ENCODE assay signal across 21 cellular contexts in the genomic region with DNA sequence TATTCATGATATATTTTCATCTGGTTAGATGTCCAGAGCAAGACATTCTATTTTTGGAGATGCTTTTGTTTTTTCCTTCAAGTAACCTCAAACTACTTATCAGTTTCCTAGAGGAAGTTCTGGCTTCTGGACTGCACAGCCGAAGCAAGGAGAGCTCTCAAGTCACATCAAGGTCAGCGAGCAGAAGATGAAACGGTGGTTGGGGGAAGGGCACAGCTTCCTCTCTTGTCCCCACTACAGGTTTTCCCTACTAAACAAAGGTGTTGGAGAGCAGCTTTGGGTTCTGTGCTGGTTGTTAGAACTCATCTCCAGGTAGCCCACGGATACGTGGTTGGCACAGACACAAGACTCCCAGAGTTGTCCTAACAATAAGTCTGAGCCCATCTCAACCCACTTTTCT. TPM values are rescaled to one million over a fixed set of nuclear protein-coding genes. Genes with fewer than 3 reads are reported as not detected.
DNase-seq lines count a peak whose midpoint lies in the region; ATAC-seq, FAIRE-seq and TF ChIP-seq lines count a peak whose summit lies in the region.
"Had no signal": no experiment of that assay in that cellular context is flagged by ENCODE, and none has a peak within 500 bp of the region (broad histone marks: within the 10 kb centered on the region; RNA-seq: fewer than 3 reads in every experiment).

No MANE protein-coding gene starts in this region.

- H3K27ac Mint-ChIP-seq in CD4-positive, alpha-beta memory T cell = peak overlapping the region; percentile 61 to 93 (median 74)
- H3K27ac Mint-ChIP-seq: activated T-helper 1 cell treated with anti-CD3 and anti-CD28 coated beads, Interleukin-12 subunit alpha, Interleukin-12 subunit beta, Interleukin-2, Interleukin-4 antibody, amounts not matched to agents 30 ng/mL and 10 ng/mL and 1 ng/mL, durations not matched to agents 14 hours and 24 hours and 36 hours; neural progenitor cell; stimulated activated naive CD8-positive, alpha-beta T cell treated with anti-CD3 and anti-CD28 coated beads, Interleukin-15, Interleukin-2, amounts not matched to agents 100 ng/mL and 50 ng/mL, for 24 hours had no signal

- H3K36me3 Mint-ChIP-seq in CD4-positive, alpha-beta memory T cell = peaks cover 3 to 5% of the 10 kb centered on the region in 2 donors

- CTCF ChIA-PET in CD4-positive, alpha-beta memory T cell (lab: Charles Lee; ENCODE audit: partially characterized antibody) = interaction anchor here (2.2 kb wide), 1 partner anchor 21 kb away, joined by 6 read pairs; no protein-coding TSS in a partner anchor
- CTCF ChIA-PET in endothelial cell of umbilical vein (lab: Charles Lee) = interaction anchor here (1.1 to 2.3 kb wide), 2 partner anchors 24 to 46 kb away, joined by 3 to 5 read pairs; no protein-coding TSS in a partner anchor

- H3K9me3 ChIP-seq in BLaER1 treated with 17β-estradiol and CSF1 and Interleukin-3, amounts not matched to agents 10 nM and 100 nM (replicated peaks in 1 of 11) = no peaks in the 10 kb centered on the region
- H3K9me3 ChIP-seq in CD4-positive, alpha-beta memory T cell (ENCODE audit: control insufficient read depth in 1 of 2, low read length in 2 of 2) = no peaks in the 10 kb centered on the region
- H3K9me3 ChIP-seq in endothelial cell of umbilical vein (replicated peaks; ENCODE audit: control insufficient read depth, insufficient read depth, low read length) = no peaks in the 10 kb centered on the region
- H3K9me3 ChIP-seq: colonic mucosa, transverse colon had no signal

- no peak for TF ChIP-seq CTCF in endothelial cell of umbilical vein (IDR thresholded peaks at IDR 0.05; ENCODE audit: extremely low read depth in 1 of 2, insufficient read depth in 1 of 2, low read depth in 1 of 2, low read length in 2 of 2)

- no peaks in the 10 kb centered on the region for H3K79me2 ChIP-seq in endothelial cell of umbilical vein (ENCODE audit: control insufficient read depth, insufficient read depth, low read length)

- no peaks in the 10 kb centered on the region for H3K27me3 ChIP-seq in BLaER1 treated with 17β-estradiol and CSF1 and Interleukin-3, amounts not matched to agents 10 nM and 100 nM
- H3K27me3 ChIP-seq in CD4-positive, alpha-beta memory T cell (ENCODE audit: insufficient read depth, low read length) = no peaks in the 10 kb centered on the region
- no peaks in the 10 kb centered on the region for H3K27me3 ChIP-seq in endothelial cell of umbilical vein (ENCODE audit: control insufficient read depth in 2 of 2, insufficient read depth in 2 of 2, low read length in 2 of 2)
- H3K27me3 ChIP-seq: neural progenitor cell had no signal

- H3K36me3 ChIP-seq in BLaER1 treated with 17β-estradiol and CSF1 and Interleukin-3, amounts not matched to agents 10 nM and 100 nM = 0 out of 22 replicates have a peak, but pooled peaks cover 0 to 5% (median 0%) of the 10 kb centered on the region in 11 experiments
- H3K36me3 ChIP-seq in CD4-positive, alpha-beta memory T cell (ENCODE audit: insufficient read depth, low read length) = no peaks in the 10 kb centered on the region
- no peaks in the 10 kb centered on the region for H3K36me3 ChIP-seq in endothelial cell of umbilical vein (ENCODE audit: control insufficient read depth in 2 of 2, extremely low read depth in 1 of 2, insufficient read depth in 2 of 2, low read length in 2 of 2)
- H3K36me3 ChIP-seq: colonic mucosa, neural progenitor cell, transverse colon had no signal

- no peak for TF ChIP-seq POLR2A in endothelial cell of umbilical vein (IDR thresholded peaks at IDR 0.05; ENCODE audit: low read depth, low read length)

- H4K20me1 ChIP-seq in BLaER1 treated with 17β-estradiol and CSF1 and Interleukin-3, amounts not matched to agents 10 nM and 100 nM = no peaks in the 10 kb centered on the region
- H4K20me1 ChIP-seq in endothelial cell of umbilical vein (replicated peaks; ENCODE audit: control insufficient read depth, extremely low read depth, insufficient read depth, low read length) = no peaks in the 10 kb centered on the region

- peak overlapping the region in 6 of 8 donors; percentile 17 to 83 (median 68) for H3K4me3 Mint-ChIP-seq in CD4-positive, alpha-beta memory T cell
- H3K4me3 Mint-ChIP-seq: activated T-helper 1 cell treated with anti-CD3 and anti-CD28 coated beads, Interleukin-12 subunit alpha, Interleukin-12 subunit beta, Interleukin-2, Interleukin-4 antibody, amounts not matched to agents 30 ng/mL and 10 ng/mL and 1 ng/mL, durations not matched to agents 14 hours and 24 hours and 36 hours; neural progenitor cell; stimulated activated naive CD8-positive, alpha-beta T cell treated with anti-CD3 and anti-CD28 coated beads, Interleukin-15, Interleukin-2, amounts not matched to agents 100 ng/mL and 50 ng/mL, for 24 hours had no signal

- no peak overlapping the region for H2AFZ ChIP-seq in endothelial cell of umbilical vein (ENCODE audit: low read depth, low read length)
- H2AFZ ChIP-seq: neural progenitor cell had no signal

- FAIRE-seq in endothelial cell of umbilical vein (lab: Jason Lieb, UNC) = peak; percentile 76

- dilution Hi-C loops in endothelial cell of umbilical vein (cut with MboI; ENCODE audit: extremely low pct_ligation_motif_present, low sequenced_read_pairs) = no loop called here

- H3K27ac ChIP-seq in BLaER1 treated with 17β-estradiol and CSF1 and Interleukin-3, amounts not matched to agents 10 nM and 100 nM = peak overlapping the region in 7 of 11 experiments; percentile 10 to 54 (median 32); a peak in 9 of 22 replicates
- no peak overlapping the region for H3K27ac ChIP-seq in CD4-positive, alpha-beta memory T cell (ENCODE audit: low read depth, low read length)
- no peak overlapping the region for H3K27ac ChIP-seq in endothelial cell of umbilical vein (ENCODE audit: insufficient read depth, low read depth, low read length)
- H3K27ac ChIP-seq: colonic mucosa, neural progenitor cell, transverse colon had no signal

- peak overlapping the region in 4 of 10 experiments; percentile 0 to 23 (median 12); a peak in 3 of 20 replicates for H3K4me3 ChIP-seq in BLaER1 treated with 17β-estradiol and CSF1 and Interleukin-3, amounts not matched to agents 10 nM and 100 nM
- no peak overlapping the region for H3K4me3 ChIP-seq in CD4-positive, alpha-beta memory T cell (ENCODE audit: low read length in 2 of 2)
- H3K4me3 ChIP-seq in endothelial cell of umbilical vein (replicated peaks in 1 of 3; ENCODE audit: insufficient read depth in 1 of 3, low read depth in 1 of 3, low read length in 3 of 3) = no peak overlapping the region
- H3K4me3 ChIP-seq: colonic mucosa, neural progenitor cell, transverse colon had no signal

- peak overlapping the region; percentile 64 to 91 (median 85) for H3K4me2 ChIP-seq in BLaER1 treated with 17β-estradiol and CSF1 and Interleukin-3, amounts not matched to agents 10 nM and 100 nM
- peak overlapping the region; percentile 48 for H3K4me2 ChIP-seq in endothelial cell of umbilical vein (ENCODE audit: insufficient read depth, low read length)
- H3K4me2 ChIP-seq: neural progenitor cell had no signal

- no peak for DNase-seq in CD4-positive, alpha-beta memory T cell
- peak; percentile 70 for DNase-seq in SKM-1 treated with dmso at 0.1 percent for 144 hours (lab: John Stamatoyannopoulos, UW; ENCODE audit: unreplicated experiment)
- DNase-seq in endothelial cell of umbilical vein (ENCODE audit: low read depth, low spot score) = peak; percentile 48
- DNase-seq in activated CD4-positive, CD25-positive, alpha-beta regulatory T cell (lab: John Stamatoyannopoulos, UW) = no peak
- no peak for DNase-seq in stimulated activated naive CD8-positive, alpha-beta T cell treated with anti-CD3 and anti-CD28 coated beads, Interleukin-15, Interleukin-2, amounts not matched to agents 100 U/mL and 50 U/mL, for 24 hours
- no peak for DNase-seq in NCI-H2171 (lab: John Stamatoyannopoulos, UW)
- DNase-seq: activated CD8-positive, alpha-beta memory T cell treated with anti-CD3 and anti-CD28 coated beads for 24 hours; colonic mucosa; left colon; midbrain; NCI-H1436 treated with DMSO at 0.1 percent for 48 hours; NCI-H774; Right ventricle myocardium superior; stimulated activated CD4-positive, alpha-beta T cell treated with anti-CD3 and anti-CD28 coated beads, Interleukin-2, amount 100 ng/mL, for 24 hours; transverse colon had no signal

- H3K9me3 Mint-ChIP-seq in CD4-positive, alpha-beta memory T cell = peaks cover 0 to 2% (median 0%) of the 10 kb centered on the region in 8 donors
- H3K9me3 Mint-ChIP-seq: activated T-helper 1 cell treated with anti-CD3 and anti-CD28 coated beads, Interleukin-12 subunit alpha, Interleukin-12 subunit beta, Interleukin-2, Interleukin-4 antibody, amounts not matched to agents 30 ng/mL and 10 ng/mL and 1 ng/mL, durations not matched to agents 14 hours and 24 hours and 36 hours; neural progenitor cell; stimulated activated naive CD8-positive, alpha-beta T cell treated with anti-CD3 and anti-CD28 coated beads, Interleukin-15, Interleukin-2, amounts not matched to agents 100 ng/mL and 50 ng/mL, for 24 hours had no signal

- H3K9me1 ChIP-seq in endothelial cell of umbilical vein (replicated peaks; ENCODE audit: control insufficient read depth, extremely low read depth, insufficient read depth, low read length) = no peaks in the 10 kb centered on the region

- no peak for ATAC-seq in stimulated activated naive CD8-positive, alpha-beta T cell treated with anti-CD3 and anti-CD28 coated beads, Interleukin-15, Interleukin-2, amounts not matched to agents 100 U/mL and 50 U/mL, for 24 hours
- ATAC-seq: activated CD4-positive, CD25-positive, alpha-beta regulatory T cell treated with anti-CD3 and anti-CD28 coated beads, Interleukin-2, amount 50 U/mL, for 24 hours; HCT116; left colon had no signal

- intact Hi-C loops in CD4-positive, alpha-beta memory T cell (cut with micrococcal nuclease) = no loop called here
- intact Hi-C loops in endothelial cell of umbilical vein (cut with micrococcal nuclease) = no loop called here

- BruUV-seq in endothelial cell of umbilical vein (replicated peaks; lab: Mats Ljungman, UMichigan) = no TSS peak

- no peaks in the 10 kb centered on the region for H3K27me3 Mint-ChIP-seq in CD4-positive, alpha-beta memory T cell
- H3K27me3 Mint-ChIP-seq: stimulated activated naive CD8-positive, alpha-beta T cell treated with anti-CD3 and anti-CD28 coated beads, Interleukin-15, Interleukin-2, amounts not matched to agents 100 ng/mL and 50 ng/mL, for 24 hours had no signal

- H3K4me1 ChIP-seq in BLaER1 treated with 17β-estradiol and CSF1 and Interleukin-3, amounts not matched to agents 10 nM and 100 nM = peaks cover 42 to 77% (median 58%) of the 10 kb centered on the region in 10 experiments
- peaks cover 26% of the 10 kb centered on the region for H3K4me1 ChIP-seq in CD4-positive, alpha-beta memory T cell (ENCODE audit: insufficient read depth, low read length)
- H3K4me1 ChIP-seq in endothelial cell of umbilical vein (ENCODE audit: control insufficient read depth, extremely low read depth, insufficient read depth, low read length) = peaks cover 44% of the 10 kb centered on the region
- H3K4me1 ChIP-seq: colonic mucosa had no signal

- POLR2A ChIA-PET in CD4-positive, alpha-beta memory T cell (lab: Charles Lee; ENCODE audit: partially characterized antibody) = interaction anchor here (0.6 to 2.9 kb wide), 4 partner anchors 11 to 35 kb away, joined by 4 to 19 read pairs (median 4); no protein-coding TSS in a partner anchor
- POLR2A ChIA-PET in endothelial cell of umbilical vein (lab: Charles Lee) = no interaction called here

- peak overlapping the region in 2 of 11 experiments; percentile 5 to 10; a peak in 2 of 22 replicates for H3K9ac ChIP-seq in BLaER1 treated with 17β-estradiol and CSF1 and Interleukin-3, amounts not matched to agents 10 nM and 100 nM
- no peak overlapping the region for H3K9ac ChIP-seq in endothelial cell of umbilical vein (replicated peaks; ENCODE audit: extremely low read depth, insufficient read depth, low read length)
- H3K9ac ChIP-seq: neural progenitor cell had no signal

- H3K4me1 Mint-ChIP-seq in CD4-positive, alpha-beta memory T cell = peaks cover 43 to 62% (median 50%) of the 10 kb centered on the region in 4 donors

RNA-seq across cellular contexts. Expression of a gene that starts 5.1 kb away (rescaled TPM):
- total RNA-seq in CD4-positive, alpha-beta memory T cell = 100 to 1,000 TPM; 154 TPM
- 10 to 100 TPM; 40.5 to 43.5 TPM for polyA plus RNA-seq in CD4-positive, alpha-beta memory T cell
- total RNA-seq in endothelial cell of umbilical vein = 101 and 121 TPM in 2 replicates
- 59.8 and 71.9 TPM in 2 replicates for polyA plus RNA-seq in endothelial cell of umbilical vein
- polyA plus RNA-seq in endothelial cell of umbilical vein (2011; cell fraction: cytosol; rRNA removed) = 48.6 and 60.4 TPM in 2 replicates
- polyA plus RNA-seq in endothelial cell of umbilical vein (2011; cell fraction: nucleus; rRNA removed) = 77.9 and 115 TPM in 2 replicates
- polyA plus RNA-seq in endothelial cell of umbilical vein (2012) = 31.8 and 49.5 TPM in 2 replicates
- 38.4 and 42.1 TPM in 2 replicates for polyA minus RNA-seq in endothelial cell of umbilical vein
- polyA minus RNA-seq in endothelial cell of umbilical vein (2011; cell fraction: cytosol; rRNA and poly(A)+ RNA removed) = not detected
- polyA minus RNA-seq in endothelial cell of umbilical vein (2011; cell fraction: nucleus; rRNA and poly(A)+ RNA removed) = 24.2 and 30.3 TPM in 2 replicates

Comparison
In these comparisons a context has a peak if more than half of its experiments do, and no peak if none do; other contexts are left out.
1. H3K27ac ChIP-seq: peak in BLaER1 treated with 17β-estradiol and CSF1 and Interleukin-3, amounts not matched to agents 10 nM and 100 nM (7 of 11); none in CD4-positive, alpha-beta memory T cell (single experiment) and endothelial cell of umbilical vein (single experiment).
2. DNase-seq: peak in SKM-1 treated with dmso at 0.1 percent for 144 hours (single experiment) and endothelial cell of umbilical vein (single experiment); none in CD4-positive, alpha-beta memory T cell (0 of 5), activated CD4-positive, CD25-positive, alpha-beta regulatory T cell (0 of 4), stimulated activated naive CD8-positive, alpha-beta T cell treated with anti-CD3 and anti-CD28 coated beads, Interleukin-15, Interleukin-2, amounts not matched to agents 100 U/mL and 50 U/mL, for 24 hours (single experiment) and NCI-H2171 (single experiment).